ENCODE assay signal across 37 cellular contexts in genomic region chr11:93368022-93368421, GRCh38. TPM values are rescaled to one million over a fixed set of nuclear protein-coding genes. Genes with fewer than 3 reads are reported as not detected.
"Had no signal": no experiment of that assay in that cellular context is flagged by ENCODE, and none has a peak within 500 bp of the region (broad histone marks: within the 10 kb centered on the region; RNA-seq: fewer than 3 reads in every experiment).

No MANE protein-coding gene starts in this region.

- H3K4me3 ChIP-seq: adrenal gland, body of pancreas, breast epithelium had no signal

- H3K27me3 ChIP-seq: adrenal gland, body of pancreas, brain microvascular endothelial cell, breast epithelium had no signal

- ATAC-seq: activated CD4-positive, alpha-beta T cell treated with anti-CD3 and anti-CD28 coated beads for 36 hours; activated CD4-positive, CD25-positive, alpha-beta regulatory T cell treated with anti-CD3 and anti-CD28 coated beads, Interleukin-2, amount 50 U/mL, for 24 hours; activated CD8-positive, alpha-beta memory T cell treated with anti-CD3 and anti-CD28 coated beads, Interleukin-2, amount 10 ng/mL, durations not matched to agents 7 days and 5 days; activated CD8-positive, alpha-beta T cell treated with anti-CD3 and anti-CD28 coated beads, Interleukin-2, amount 10 ng/mL, durations not matched to agents 7 days and 5 days; activated naive CD4-positive, alpha-beta T cell treated with anti-CD3 and anti-CD28 coated beads, Interleukin-2, amount 50 U/mL, for 72 hours; activated T-cell treated with anti-CD3 and anti-CD28 coated beads, Interleukin-2, amount 50 U/mL, for 72 hours; activated T-helper 17 cell treated with anti-CD3 and anti-CD28 coated beads, Interleukin-2, amount 50 U/mL, for 72 hours; body of pancreas had no signal

- H3K36me3 ChIP-seq: adrenal gland, brain microvascular endothelial cell, breast epithelium had no signal

- H3K36me3 Mint-ChIP-seq: activated CD8-positive, alpha-beta memory T cell treated with anti-CD3 and anti-CD28 coated beads, Interleukin-2, amount 10 ng/mL, durations not matched to agents 7 days and 5 days; activated naive CD4-positive, alpha-beta T cell treated with anti-CD3 and anti-CD28 coated beads, Interleukin-2, amount 50 U/mL, for 72 hours; activated naive CD8-positive, alpha-beta T cell treated with anti-CD3 and anti-CD28 coated beads for 36 hours had no signal

- H3K27ac ChIP-seq: adrenal gland, body of pancreas, brain microvascular endothelial cell, breast epithelium, VCaP had no signal

- H3K4me1 Mint-ChIP-seq: activated CD4-positive, alpha-beta memory T cell treated with anti-CD3 and anti-CD28 coated beads, Interleukin-2, amount 10 ng/mL, durations not matched to agents 7 days and 5 days; activated CD4-positive, alpha-beta T cell treated with anti-CD3 and anti-CD28 coated beads for 36 hours; activated CD4-positive, alpha-beta T cell treated with anti-CD3 and anti-CD28 coated beads, Interleukin-2, amount 10 ng/mL, durations not matched to agents 7 days and 5 days; activated CD8-positive, alpha-beta memory T cell treated with anti-CD3 and anti-CD28 coated beads, Interleukin-2, amount 10 ng/mL, durations not matched to agents 7 days and 5 days; activated naive CD8-positive, alpha-beta T cell treated with anti-CD3 and anti-CD28 coated beads for 36 hours; activated T-helper 17 cell treated with anti-CD3 and anti-CD28 coated beads, Interleukin-2, amount 50 U/mL, for 72 hours had no signal

- DNase-seq: activated CD4-positive, alpha-beta memory T cell treated with anti-CD3 and anti-CD28 coated beads, Interleukin-2, amount 10 ng/mL, durations not matched to agents 7 days and 5 days; activated CD4-positive, alpha-beta T cell treated with anti-CD3 and anti-CD28 coated beads for 1 hour; activated CD4-positive, alpha-beta T cell treated with anti-CD3 and anti-CD28 coated beads for 36 hours; activated CD4-positive, alpha-beta T cell treated with anti-CD3 and anti-CD28 coated beads for 48 hours; activated CD4-positive, alpha-beta T cell treated with anti-CD3 and anti-CD28 coated beads, Interleukin-2, amount 10 ng/mL, durations not matched to agents 7 days and 5 days; activated CD4-positive, alpha-beta T cell treated with anti-CD3 and anti-CD28 coated beads, Interleukin-2, amount 50 U/mL, for 48 hours; activated CD4-positive, CD25-positive, alpha-beta regulatory T cell; activated CD8-positive, alpha-beta memory T cell treated with anti-CD3 and anti-CD28 coated beads for 24 hours; activated CD8-positive, alpha-beta memory T cell treated with anti-CD3 and anti-CD28 coated beads, Interleukin-2, amount 10 ng/mL, durations not matched to agents 7 days and 5 days; activated CD8-positive, alpha-beta memory T cell treated with anti-CD3 and anti-CD28 coated beads, Interleukin-2, amount 50 U/mL, for 48 hours; activated CD8-positive, alpha-beta T cell treated with anti-CD3 and anti-CD28 coated beads, Interleukin-2, amount 10 ng/mL, durations not matched to agents 7 days and 5 days; activated effector memory CD4-positive, alpha-beta T cell treated with anti-CD3 and anti-CD28 coated beads, Interleukin-2, amount 50 U/mL, for 16 hours; activated gamma-delta T cell treated with Interleukin-2 at 50 U/mL for 16 hours; activated naive CD4-positive, alpha-beta T cell; activated naive CD4-positive, alpha-beta T cell treated with anti-CD3 and anti-CD28 coated beads for 36 hours; activated naive CD4-positive, alpha-beta T cell treated with anti-CD3 and anti-CD28 coated beads, Interleukin-2, amount 50 U/mL, for 16 hours; activated naive CD8-positive, alpha-beta T cell treated with anti-CD3 and anti-CD28 coated beads for 36 hours; activated T-cell treated with anti-CD3 and anti-CD28 coated beads, Interleukin-2, amount 50 U/mL, for 24 hours; activated T-cell treated with anti-CD3 and anti-CD28 coated beads, Interleukin-2, amount 50 U/mL, for 72 hours; adrenal gland; amniotic stem cell; aorta; body of pancreas; brain microvascular endothelial cell; central memory CD4-positive, alpha-beta T cell; T-helper 1 cell; T-helper 2 cell; T-helper 9 cell had no signal

- H3K4me1 ChIP-seq: adrenal gland, body of pancreas, breast epithelium had no signal

- H3K27me3 Mint-ChIP-seq: activated CD4-positive, alpha-beta memory T cell treated with anti-CD3 and anti-CD28 coated beads, Interleukin-2, amount 10 ng/mL, durations not matched to agents 7 days and 5 days; activated CD8-positive, alpha-beta memory T cell treated with anti-CD3 and anti-CD28 coated beads, Interleukin-2, amount 10 ng/mL, durations not matched to agents 7 days and 5 days; activated T-cell treated with anti-CD3 and anti-CD28 coated beads, Interleukin-2, amount 50 U/mL, for 24 hours; activated T-helper 17 cell treated with anti-CD3 and anti-CD28 coated beads, Interleukin-2, amount 50 U/mL, for 72 hours had no signal

- H3K27ac Mint-ChIP-seq: activated CD4-positive, alpha-beta memory T cell treated with anti-CD3 and anti-CD28 coated beads, Interleukin-2, amount 10 ng/mL, durations not matched to agents 7 days and 5 days; activated CD4-positive, alpha-beta T cell treated with anti-CD3 and anti-CD28 coated beads for 36 hours; activated CD4-positive, alpha-beta T cell treated with anti-CD3 and anti-CD28 coated beads, Interleukin-2, amount 10 ng/mL, durations not matched to agents 7 days and 5 days; activated CD8-positive, alpha-beta memory T cell treated with anti-CD3 and anti-CD28 coated beads, Interleukin-2, amount 10 ng/mL, durations not matched to agents 7 days and 5 days; activated CD8-positive, alpha-beta T cell treated with anti-CD3 and anti-CD28 coated beads, Interleukin-2, amount 10 ng/mL, durations not matched to agents 7 days and 5 days; activated naive CD4-positive, alpha-beta T cell treated with anti-CD3 and anti-CD28 coated beads for 36 hours; activated naive CD4-positive, alpha-beta T cell treated with anti-CD3 and anti-CD28 coated beads, Interleukin-2, amount 50 U/mL, for 72 hours; activated naive CD8-positive, alpha-beta T cell treated with anti-CD3 and anti-CD28 coated beads for 36 hours; activated T-cell treated with anti-CD3 and anti-CD28 coated beads, Interleukin-2, amount 50 U/mL, for 24 hours; activated T-cell treated with anti-CD3 and anti-CD28 coated beads, Interleukin-2, amount 50 U/mL, for 72 hours; activated T-helper 1 cell treated with anti-CD3 and anti-CD28 coated beads, Interleukin-12 subunit alpha, Interleukin-12 subunit beta, Interleukin-2, Interleukin-4 antibody, amounts not matched to agents 30 ng/mL and 10 ng/mL and 1 ng/mL, durations not matched to agents 14 hours and 24 hours and 36 hours; activated T-helper 17 cell treated with anti-CD3 and anti-CD28 coated beads, Interleukin-2, amount 50 U/mL, for 72 hours; T-helper 1 cell treated with Interleukin-12 subunit alpha and Interleukin-12 subunit beta and Interleukin-4 antibody, amounts not matched to agents 30 μg/mL and 1 μg/mL, for 36 hours; T-helper 2 cell treated with Interferon-gamma antibody and Interleukin-4, amounts not matched to agents 5 μg/mL and 100 μg/mL, for 36 hours had no signal

- H3K9me3 ChIP-seq: adrenal gland, body of pancreas, breast epithelium had no signal

- H3K9me3 Mint-ChIP-seq: activated CD4-positive, alpha-beta memory T cell treated with anti-CD3 and anti-CD28 coated beads, Interleukin-2, amount 10 ng/mL, durations not matched to agents 7 days and 5 days; activated CD4-positive, alpha-beta T cell treated with anti-CD3 and anti-CD28 coated beads, Interleukin-2, amount 10 ng/mL, durations not matched to agents 7 days and 5 days; activated T-helper 1 cell treated with anti-CD3 and anti-CD28 coated beads, Interleukin-12 subunit alpha, Interleukin-12 subunit beta, Interleukin-2, Interleukin-4 antibody, amounts not matched to agents 30 ng/mL and 10 ng/mL and 1 ng/mL, durations not matched to agents 14 hours and 24 hours and 36 hours; T-helper 1 cell treated with Interleukin-12 subunit alpha and Interleukin-12 subunit beta and Interleukin-4 antibody, amounts not matched to agents 30 μg/mL and 1 μg/mL, for 36 hours had no signal

- H3K4me3 Mint-ChIP-seq: activated CD4-positive, alpha-beta memory T cell treated with anti-CD3 and anti-CD28 coated beads, Interleukin-2, amount 10 ng/mL, durations not matched to agents 7 days and 5 days; activated CD4-positive, alpha-beta T cell treated with anti-CD3 and anti-CD28 coated beads for 36 hours; activated CD4-positive, alpha-beta T cell treated with anti-CD3 and anti-CD28 coated beads, Interleukin-2, amount 10 ng/mL, durations not matched to agents 7 days and 5 days; activated CD8-positive, alpha-beta memory T cell treated with anti-CD3 and anti-CD28 coated beads, Interleukin-2, amount 10 ng/mL, durations not matched to agents 7 days and 5 days; activated CD8-positive, alpha-beta T cell treated with anti-CD3 and anti-CD28 coated beads, Interleukin-2, amount 10 ng/mL, durations not matched to agents 7 days and 5 days; activated naive CD4-positive, alpha-beta T cell treated with anti-CD3 and anti-CD28 coated beads for 36 hours; activated naive CD8-positive, alpha-beta T cell treated with anti-CD3 and anti-CD28 coated beads for 36 hours; activated T-cell treated with anti-CD3 and anti-CD28 coated beads, Interleukin-2, amount 50 U/mL, for 24 hours; activated T-cell treated with anti-CD3 and anti-CD28 coated beads, Interleukin-2, amount 50 U/mL, for 72 hours; activated T-helper 1 cell treated with anti-CD3 and anti-CD28 coated beads, Interleukin-12 subunit alpha, Interleukin-12 subunit beta, Interleukin-2, Interleukin-4 antibody, amounts not matched to agents 30 ng/mL and 10 ng/mL and 1 ng/mL, durations not matched to agents 14 hours and 24 hours and 36 hours; activated T-helper 17 cell treated with anti-CD3 and anti-CD28 coated beads, Interleukin-2, amount 50 U/mL, for 72 hours; T-helper 1 cell treated with Interleukin-12 subunit alpha and Interleukin-12 subunit beta and Interleukin-4 antibody, amounts not matched to agents 30 μg/mL and 1 μg/mL, for 36 hours; T-helper 2 cell treated with Interferon-gamma antibody and Interleukin-4, amounts not matched to agents 5 μg/mL and 100 μg/mL, for 36 hours had no signal

RNA-seq across cellular contexts. Expression of gene DEUP1, which starts 37.5 kb away (rescaled TPM):
- total RNA-seq: activated CD4-positive, alpha-beta memory T cell treated with anti-CD3 and anti-CD28 coated beads, Interleukin-2, amount 10 ng/mL, durations not matched to agents 7 days and 5 days; activated CD4-positive, alpha-beta T cell treated with anti-CD3 and anti-CD28 coated beads for 36 hours; activated CD4-positive, alpha-beta T cell treated with anti-CD3 and anti-CD28 coated beads, Interleukin-2, amount 10 ng/mL, durations not matched to agents 7 days and 5 days; activated CD8-positive, alpha-beta memory T cell treated with anti-CD3 and anti-CD28 coated beads, Interleukin-2, amount 10 ng/mL, durations not matched to agents 7 days and 5 days; activated CD8-positive, alpha-beta T cell treated with anti-CD3 and anti-CD28 coated beads, Interleukin-2, amount 10 ng/mL, durations not matched to agents 7 days and 5 days; activated naive CD4-positive, alpha-beta T cell treated with anti-CD3 and anti-CD28 coated beads for 36 hours; activated naive CD4-positive, alpha-beta T cell treated with anti-CD3 and anti-CD28 coated beads, Interleukin-2, amount 50 U/mL, for 72 hours; activated naive CD8-positive, alpha-beta T cell treated with anti-CD3 and anti-CD28 coated beads for 36 hours; activated T-cell treated with anti-CD3 and anti-CD28 coated beads, Interleukin-2, amount 50 U/mL, for 72 hours; activated T-helper 1 cell treated with anti-CD3 and anti-CD28 coated beads, Interleukin-12 subunit alpha, Interleukin-12 subunit beta, Interleukin-2, Interleukin-4 antibody, amounts not matched to agents 30 ng/mL and 10 ng/mL and 1 ng/mL, durations not matched to agents 14 hours and 24 hours and 36 hours; activated T-helper 17 cell treated with anti-CD3 and anti-CD28 coated beads, Interleukin-2, amount 50 U/mL, for 72 hours; aorta; cardiac septum had no signal
- polyA plus RNA-seq: aorta had no signal
